In genomic region chr22:22751043-22751603, GRCh38 we compare ENCODE assay signal across 1 cellular context.
TF ChIP-seq lines count a peak whose summit lies in the region.

No MANE protein-coding gene starts in this region.

TF ChIP-seq in GM23338, 12 proteins besides CTCF, POLR2A, EP300 and RAD21 (continued from another document):
- no peak for TF ChIP-seq REST (IDR thresholded peaks at IDR 0.05; ENCODE audit: unreplicated experiment)
